ENCODE assay signal across 13 cellular contexts in genomic region chr3:56302417-56302816, GRCh38.
DNase-seq lines count a peak whose midpoint lies in the region; ATAC-seq and TF ChIP-seq lines count a peak whose summit lies in the region.
"Had no signal": no experiment of that assay in that cellular context is flagged by ENCODE, and none has a peak within 500 bp of the region (broad histone marks: within the 10 kb centered on the region; RNA-seq: fewer than 3 reads in every experiment).

No MANE protein-coding gene starts in this region.

- H3K9me3 ChIP-seq in Loucy (ENCODE audit: insufficient read depth, low read depth, low read length) (no peaks in the 10 kb centered on the region), vagina (no peaks in the 10 kb centered on the region)
- H3K9me3 ChIP-seq: SJCRH30 had no signal

- no peak overlapping the region for H2AFZ ChIP-seq in Loucy (ENCODE audit: low read length)

- H3K36me3 Mint-ChIP-seq in chondrocyte (ENCODE audit: low read depth) (no peaks in the 10 kb centered on the region), osteocyte (ENCODE audit: unreplicated experiment) (no peaks in the 10 kb centered on the region)
- H3K36me3 Mint-ChIP-seq: activated naive CD4-positive, alpha-beta T cell treated with anti-CD3 and anti-CD28 coated beads, Interleukin-2, amount 50 U/mL, for 24 hours had no signal

- no peak overlapping the region for H3K4me3 Mint-ChIP-seq in chondrocyte (ENCODE audit: unreplicated experiment)
- no peak overlapping the region for H3K4me3 Mint-ChIP-seq in osteocyte (ENCODE audit: unreplicated experiment)
- H3K4me3 Mint-ChIP-seq: activated naive CD4-positive, alpha-beta T cell treated with anti-CD3 and anti-CD28 coated beads, Interleukin-2, amount 50 U/mL, for 24 hours had no signal

- TF ChIP-seq POLR2A in vagina (IDR thresholded peaks at IDR 0.05), result no peak

- peak; percentile 59 for TF ChIP-seq CTCF in Loucy (conservative IDR thresholded peaks at IDR 0.05; ENCODE audit: low read length)
- TF ChIP-seq CTCF in chondrocyte (IDR thresholded peaks at IDR 0.05), result peak; percentile 59
- TF ChIP-seq CTCF in osteocyte (IDR thresholded peaks at IDR 0.05), result peak; percentile 31
- no peak for TF ChIP-seq CTCF in vagina (IDR thresholded peaks at IDR 0.05)

- DNase-seq in DMS 273 (lab: John Stamatoyannopoulos, UW; ENCODE audit: unreplicated experiment) (peak; percentile 31), DMS 273 treated with DMSO at 0.1 percent for 48 hours (lab: John Stamatoyannopoulos, UW) (no peak), chondrocyte (ENCODE audit: low spot score) (no peak), osteocyte (ENCODE audit: extremely low spot score, unreplicated experiment) (no peak), vagina (ENCODE audit: extremely low spot score in 2 of 2) (no peak)
- DNase-seq: 8988T; hippocampal formation; stimulated activated naive CD4-positive, alpha-beta T cell had no signal

- no peak overlapping the region for H3K27ac ChIP-seq in vagina
- H3K27ac ChIP-seq: SJCRH30 had no signal

- H3K4me1 Mint-ChIP-seq in chondrocyte (ENCODE audit: low read depth), result peaks cover 3% of the 10 kb centered on the region
- H3K4me1 Mint-ChIP-seq in osteocyte (ENCODE audit: unreplicated experiment), result peaks cover 2% of the 10 kb centered on the region
- H3K4me1 Mint-ChIP-seq: activated naive CD4-positive, alpha-beta T cell treated with anti-CD3 and anti-CD28 coated beads, Interleukin-2, amount 50 U/mL, for 24 hours had no signal

- H3K9ac ChIP-seq in Loucy (ENCODE audit: low read depth, low read length, poor library complexity, severe bottlenecking), result no peak overlapping the region

- intact Hi-C loops in vagina (cut with DNase I), result no loop called here

- H3K4me1 ChIP-seq in Loucy (ENCODE audit: insufficient read depth, low read length, poor library complexity, severe bottlenecking) (no peaks in the 10 kb centered on the region), vagina (no peaks in the 10 kb centered on the region)

- H3K79me2 ChIP-seq in Loucy (ENCODE audit: insufficient read depth, low read length), result no peaks in the 10 kb centered on the region

- H3K36me3 ChIP-seq in Loucy (ENCODE audit: insufficient read depth, low read length) (no peaks in the 10 kb centered on the region), vagina (no peaks in the 10 kb centered on the region)
- H3K36me3 ChIP-seq: SJCRH30 had no signal

- no peaks in the 10 kb centered on the region for H3F3A ChIP-seq in Loucy (ENCODE audit: low read depth)

- H4K20me1 ChIP-seq in Loucy (ENCODE audit: insufficient read depth, low read length, poor library complexity, severe bottlenecking), result no peaks in the 10 kb centered on the region

- H3K27ac Mint-ChIP-seq in chondrocyte (ENCODE audit: unreplicated experiment) (no peak overlapping the region), osteocyte (ENCODE audit: unreplicated experiment) (no peak overlapping the region)
- H3K27ac Mint-ChIP-seq: activated naive CD4-positive, alpha-beta T cell treated with anti-CD3 and anti-CD28 coated beads, Interleukin-2, amount 50 U/mL, for 24 hours had no signal

- H3K27me3 Mint-ChIP-seq in chondrocyte (ENCODE audit: low read depth) (peaks cover 7% of the 10 kb centered on the region), osteocyte (ENCODE audit: unreplicated experiment) (peaks cover 2% of the 10 kb centered on the region)

- H3K4me3 ChIP-seq in Loucy (ENCODE audit: low read length, poor library complexity, severe bottlenecking) (no peak overlapping the region), vagina (no peak overlapping the region)
- H3K4me3 ChIP-seq: SJCRH30 had no signal

- no peaks in the 10 kb centered on the region for H3K9me2 ChIP-seq in Loucy (replicated peaks; ENCODE audit: low read depth, low read length)

- H3K4me2 ChIP-seq in Loucy (ENCODE audit: low read depth, low read length, poor library complexity, severe bottlenecking), result no peak overlapping the region

- H3K27me3 ChIP-seq in Loucy (ENCODE audit: insufficient read depth, low read length, poor library complexity, severe bottlenecking) (no peaks in the 10 kb centered on the region), vagina (no peaks in the 10 kb centered on the region)
- H3K27me3 ChIP-seq: SJCRH30 had no signal

- no peak for ATAC-seq in HG03565 (IDR thresholded peaks at IDR 0.05; ENCODE audit: unreplicated experiment)
- no peak for ATAC-seq in HG02588 (IDR thresholded peaks at IDR 0.05; ENCODE audit: unreplicated experiment)

- no peaks in the 10 kb centered on the region for H3K9me3 Mint-ChIP-seq in chondrocyte (ENCODE audit: low read depth)
- no peaks in the 10 kb centered on the region for H3K9me3 Mint-ChIP-seq in osteocyte (ENCODE audit: unreplicated experiment)
- H3K9me3 Mint-ChIP-seq: activated naive CD4-positive, alpha-beta T cell treated with anti-CD3 and anti-CD28 coated beads, Interleukin-2, amount 50 U/mL, for 24 hours had no signal

Comparison
In these comparisons a context has a peak if more than half of its experiments do, and no peak if none do; other contexts are left out.
1. CTCF ChIP-seq: peak in Loucy (single experiment), chondrocyte (single experiment) and osteocyte (single experiment); none in vagina (0 of 3).